ENCODE assay signal across 19 cellular contexts in the genomic region with DNA sequence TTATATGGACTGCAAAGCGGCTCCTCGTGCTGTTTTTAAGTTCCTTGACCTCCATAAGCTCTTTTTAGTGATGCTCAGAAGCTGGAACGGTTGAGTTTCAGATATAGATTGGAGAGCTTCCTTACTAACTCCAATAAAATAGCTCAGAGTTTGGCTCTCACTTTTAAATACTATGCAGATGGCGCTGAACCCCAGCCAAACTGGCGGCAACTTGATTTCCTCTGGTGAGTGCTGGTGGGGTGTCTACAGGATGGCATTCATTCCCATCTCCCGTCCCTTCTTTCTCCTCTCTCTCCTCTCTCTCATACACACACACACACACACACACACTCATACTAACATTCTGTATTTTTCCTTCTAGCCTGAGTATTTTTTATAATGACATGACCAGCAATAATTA.
"Had no signal": no experiment of that assay in that cellular context is flagged by ENCODE, and none has a peak within 500 bp of the region (broad histone marks: within the 10 kb centered on the region; RNA-seq: fewer than 3 reads in every experiment).

No MANE protein-coding gene starts in this region.

- H3K9me3 ChIP-seq: esophagus muscularis mucosa, gastroesophageal sphincter, psoas muscle, right lobe of liver had no signal

- H3K27ac ChIP-seq: brain microvascular endothelial cell, esophagus muscularis mucosa, gastroesophageal sphincter, psoas muscle, right lobe of liver, VCaP had no signal

- H3K36me3 Mint-ChIP-seq: activated naive CD8-positive, alpha-beta T cell; naive thymus-derived CD4-positive, alpha-beta T cell had no signal

- H3K27ac Mint-ChIP-seq: activated CD4-positive, alpha-beta memory T cell treated with anti-CD3 and anti-CD28 coated beads, Interleukin-2, amount 10 ng/mL, durations not matched to agents 7 days and 5 days; activated naive CD8-positive, alpha-beta T cell; naive thymus-derived CD4-positive, alpha-beta T cell; stimulated activated naive CD8-positive, alpha-beta T cell treated with anti-CD3 and anti-CD28 coated beads, Interleukin-15, amount 100 ng/mL, for 72 hours had no signal

- H3K36me3 ChIP-seq: brain microvascular endothelial cell, esophagus muscularis mucosa, gastroesophageal sphincter, right lobe of liver had no signal

- H3K4me1 ChIP-seq: esophagus muscularis mucosa, gastroesophageal sphincter, psoas muscle, right lobe of liver had no signal

- H3K27me3 ChIP-seq: brain microvascular endothelial cell, esophagus muscularis mucosa, gastroesophageal sphincter, right lobe of liver had no signal

- H3K9me3 Mint-ChIP-seq: activated CD4-positive, alpha-beta memory T cell treated with anti-CD3 and anti-CD28 coated beads, Interleukin-2, amount 10 ng/mL, durations not matched to agents 7 days and 5 days; stimulated activated naive CD8-positive, alpha-beta T cell treated with anti-CD3 and anti-CD28 coated beads, Interleukin-15, amount 100 ng/mL, for 72 hours had no signal

- H3K27me3 Mint-ChIP-seq: activated CD4-positive, alpha-beta memory T cell treated with anti-CD3 and anti-CD28 coated beads, Interleukin-2, amount 10 ng/mL, durations not matched to agents 7 days and 5 days; activated naive CD8-positive, alpha-beta T cell; naive thymus-derived CD4-positive, alpha-beta T cell; stimulated activated naive CD8-positive, alpha-beta T cell treated with anti-CD3 and anti-CD28 coated beads, Interleukin-15, amount 100 ng/mL, for 72 hours had no signal

- H3K4me3 ChIP-seq: esophagus muscularis mucosa, gastroesophageal sphincter, psoas muscle, right lobe of liver had no signal

- H3K4me3 Mint-ChIP-seq: activated CD4-positive, alpha-beta memory T cell treated with anti-CD3 and anti-CD28 coated beads, Interleukin-2, amount 10 ng/mL, durations not matched to agents 7 days and 5 days; activated naive CD8-positive, alpha-beta T cell; naive thymus-derived CD4-positive, alpha-beta T cell; stimulated activated naive CD8-positive, alpha-beta T cell treated with anti-CD3 and anti-CD28 coated beads, Interleukin-15, amount 100 ng/mL, for 72 hours had no signal

- DNase-seq: activated CD4-positive, alpha-beta memory T cell treated with anti-CD3 and anti-CD28 coated beads, Interleukin-2, amount 10 ng/mL, durations not matched to agents 7 days and 5 days; activated gamma-delta T cell; activated T-cell treated with anti-CD3 and anti-CD28 coated beads, Interleukin-2, amount 50 U/mL, for 48 hours; brain microvascular endothelial cell; cerebellar nuclear complex; kidney glomerular epithelial cell; midbrain; naive thymus-derived CD4-positive, alpha-beta T cell; nucleus accumbens; right lobe of liver; stimulated activated CD4-positive, alpha-beta T cell treated with anti-CD3 and anti-CD28 coated beads, Interleukin-12 subunit alpha, Interleukin-12 subunit beta, amount 100 ng/mL, for 4 hours; stimulated activated naive CD8-positive, alpha-beta T cell treated with anti-CD3 and anti-CD28 coated beads, Interleukin-15, amount 100 ng/mL, for 72 hours; SW 1271; T1000 had no signal

- H3K4me1 Mint-ChIP-seq: activated CD4-positive, alpha-beta memory T cell treated with anti-CD3 and anti-CD28 coated beads, Interleukin-2, amount 10 ng/mL, durations not matched to agents 7 days and 5 days; naive thymus-derived CD4-positive, alpha-beta T cell; stimulated activated naive CD8-positive, alpha-beta T cell treated with anti-CD3 and anti-CD28 coated beads, Interleukin-15, amount 100 ng/mL, for 72 hours had no signal

- ATAC-seq: gastroesophageal sphincter; naive thymus-derived CD4-positive, alpha-beta T cell; psoas muscle; right lobe of liver; stimulated activated naive CD8-positive, alpha-beta T cell treated with anti-CD3 and anti-CD28 coated beads, Interleukin-15, amount 100 ng/mL, for 72 hours had no signal
